ENCODE assay signal across 13 cellular contexts in the genomic region with DNA sequence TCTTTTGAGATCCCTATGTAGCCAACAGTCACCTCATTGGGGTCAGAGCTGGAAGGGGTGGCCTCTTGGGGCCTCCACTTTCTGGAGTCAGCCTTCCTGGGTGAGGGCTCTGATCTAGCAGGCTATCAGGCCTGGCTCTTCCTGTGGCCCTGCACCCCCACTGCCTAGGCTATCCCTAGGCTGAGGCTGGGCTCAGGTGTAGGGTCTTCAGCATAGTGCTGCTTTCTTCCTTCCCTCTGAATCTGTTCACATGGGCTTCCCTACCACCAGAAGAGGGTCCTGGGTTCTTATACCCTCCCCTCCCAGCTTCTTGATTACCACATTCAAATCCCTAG. TPM values are rescaled to one million over a fixed set of nuclear protein-coding genes. Genes with fewer than 3 reads are reported as not detected.
DNase-seq lines count a peak whose midpoint lies in the region; ATAC-seq and TF ChIP-seq lines count a peak whose summit lies in the region.
"Had no signal": no experiment of that assay in that cellular context is flagged by ENCODE, and none has a peak within 500 bp of the region (broad histone marks: within the 10 kb centered on the region; RNA-seq: fewer than 3 reads in every experiment).

No MANE protein-coding gene starts in this region.

- no peak for ATAC-seq in left cardiac atrium
- ATAC-seq in HG03342 (IDR thresholded peaks at IDR 0.05; ENCODE audit: unreplicated experiment), result peak; percentile 2
- no peak for ATAC-seq in effector memory CD8-positive, alpha-beta T cell (replicated peaks)

- H3K9me3 Mint-ChIP-seq in effector memory CD8-positive, alpha-beta T cell, result no peaks in the 10 kb centered on the region

- DNase-seq in right atrium auricular region (ENCODE audit: low spot score) (no peak), left cardiac atrium (no peak), esophagus squamous epithelium (lab: John Stamatoyannopoulos, UW) (no peak), KG1 (lab: John Stamatoyannopoulos, UW) (no peak), SKM-1 (lab: John Stamatoyannopoulos, UW; ENCODE audit: unreplicated experiment) (no peak), NCI-H748 (lab: John Stamatoyannopoulos, UW; ENCODE audit: unreplicated experiment) (no peak)
- DNase-seq in effector memory CD8-positive, alpha-beta T cell, result no peak
- DNase-seq: activated gamma-delta T cell treated with Interleukin-2 at 50 U/mL for 16 hours, EL had no signal

- no peak overlapping the region for H3K4me3 Mint-ChIP-seq in effector memory CD8-positive, alpha-beta T cell

- H3K27ac ChIP-seq in right atrium auricular region (peak overlapping the region; percentile 11 to 55), esophagus squamous epithelium (peak overlapping the region in 3 of 4 donors; percentile 70 to 88 (median 77))

- no peak for TF ChIP-seq CTCF in right atrium auricular region (IDR thresholded peaks at IDR 0.05)
- no peak for TF ChIP-seq CTCF in esophagus squamous epithelium (IDR thresholded peaks at IDR 0.05)

- H3K4me1 ChIP-seq in right atrium auricular region, result peaks cover 0 to 3% of the 10 kb centered on the region in 2 donors
- H3K4me1 ChIP-seq in esophagus squamous epithelium, result peaks cover 5 to 19% (median 6%) of the 10 kb centered on the region in 3 donors
- H3K4me1 ChIP-seq: tibial artery had no signal

- H3K36me3 ChIP-seq in right atrium auricular region, result no peaks in the 10 kb centered on the region
- H3K36me3 ChIP-seq in esophagus squamous epithelium, result no peaks in the 10 kb centered on the region
- H3K36me3 ChIP-seq: tibial artery had no signal

- H3K27me3 Mint-ChIP-seq in effector memory CD8-positive, alpha-beta T cell, result no peaks in the 10 kb centered on the region

- H3K4me3 ChIP-seq in right atrium auricular region (no peak overlapping the region), esophagus squamous epithelium (no peak overlapping the region)

- intact Hi-C loops in left cardiac atrium (cut with DNase I) (loop anchor here (5.0 to 10.0 kb wide), 4 partner anchors 73 to 473 kb away; a partner anchor contains a TSS), esophagus squamous epithelium (cut with DNase I) (loop anchor here (10.0 kb wide), 1 partner anchor 76 kb away; no protein-coding TSS in a partner anchor)

- H3K4me1 Mint-ChIP-seq in effector memory CD8-positive, alpha-beta T cell (ENCODE audit: low read depth in 2 of 2), result no peaks in the 10 kb centered on the region

- H3K27ac Mint-ChIP-seq in effector memory CD8-positive, alpha-beta T cell, result no peak overlapping the region

- H3K27me3 ChIP-seq in right atrium auricular region (no peaks in the 10 kb centered on the region), esophagus squamous epithelium (no peaks in the 10 kb centered on the region)
- H3K27me3 ChIP-seq: tibial artery had no signal

- TF ChIP-seq POLR2A in esophagus squamous epithelium (IDR thresholded peaks at IDR 0.05), result no peak

- peaks cover 1% of the 10 kb centered on the region for H3K36me3 Mint-ChIP-seq in effector memory CD8-positive, alpha-beta T cell (ENCODE audit: insufficient read depth)

- H3K9me3 ChIP-seq in right atrium auricular region (no peaks in the 10 kb centered on the region), esophagus squamous epithelium (no peaks in the 10 kb centered on the region)
- H3K9me3 ChIP-seq: tibial artery had no signal

RNA-seq across cellular contexts. Expression of a gene that starts 0.5 kb away (rescaled TPM):
- 10 to 100 TPM in 1 of 2 donors, 1 to 10 TPM in 1; 7.5 to 23.1 TPM for total RNA-seq in right atrium auricular region
- 10 to 100 TPM; 19.5 to 31.4 TPM for total RNA-seq in left cardiac atrium
- 10 to 100 TPM in 2 of 4 donors, 1 to 10 TPM in 2; 2.6 to 15.4 (median 8.8) TPM for total RNA-seq in esophagus squamous epithelium
- total RNA-seq: fibroblast of villous mesenchyme, SK-MEL-5 had no signal

RNA-seq across cellular contexts. Expression of a gene that starts 26.3 kb away (rescaled TPM):
- total RNA-seq in right atrium auricular region (1,000 to 10,000 TPM in 1 of 2 donors, 100 to 1,000 TPM in 1; 797 to 1,210 TPM), left cardiac atrium (1,000 to 10,000 TPM in 1 of 2 donors, 100 to 1,000 TPM in 1; 966 to 1,049 TPM), esophagus squamous epithelium (under 1 TPM in 1 of 4 donors, not detected in 3; 0.08 TPM)
- total RNA-seq: fibroblast of villous mesenchyme, SK-MEL-5 had no signal

RNA-seq across cellular contexts. Expression of a gene that starts 29.6 kb away (rescaled TPM):
- total RNA-seq in right atrium auricular region, result 10 to 100 TPM; 78.4 to 79.8 TPM
- total RNA-seq in left cardiac atrium, result 10 to 100 TPM; 35.5 to 53.4 TPM
- 10 to 100 TPM; 10.9 to 44.3 (median 13.8) TPM for total RNA-seq in esophagus squamous epithelium

RNA-seq across cellular contexts. Expression of a gene that starts 47.4 kb away (rescaled TPM):
- 100 to 1,000 TPM; 130 to 177 TPM for total RNA-seq in right atrium auricular region
- total RNA-seq in left cardiac atrium, result 100 to 1,000 TPM; 133 to 154 TPM
- total RNA-seq in esophagus squamous epithelium, result 100 to 1,000 TPM in 3 of 4 donors, 10 to 100 TPM in 1; 72.9 to 134 (median 122) TPM

Comparison
In these comparisons a context has a peak if more than half of its experiments do, and no peak if none do; other contexts are left out.
1. RNA of a gene that starts 26.3 kb away (total RNA-seq): 797 to 1,210 TPM in right atrium auricular region and 966 to 1,049 TPM in left cardiac atrium; 0.08 TPM in esophagus squamous epithelium; every median in the first group is over 100 times any median in the second.